ENCODE assay signal across 24 cellular contexts in genomic region chrX:153075366-153075765, GRCh38. TPM values are rescaled to one million over a fixed set of nuclear protein-coding genes. Genes with fewer than 3 reads are reported as not detected.
"Had no signal": no experiment of that assay in that cellular context is flagged by ENCODE, and none has a peak within 500 bp of the region (broad histone marks: within the 10 kb centered on the region; RNA-seq: fewer than 3 reads in every experiment).

No MANE protein-coding gene starts in this region.

- FAIRE-seq: colon, endothelial cell of umbilical vein, frontal cortex had no signal

- H3K27ac ChIP-seq: coronary artery, dorsolateral prefrontal cortex, esophagus muscularis mucosa, foreskin keratinocyte, gastroesophageal sphincter, heart left ventricle, hepatocyte, left lung, lower lobe of right lung had no signal

- H3K36me3 ChIP-seq: esophagus muscularis mucosa, gastroesophageal sphincter, heart left ventricle, left lung, lower lobe of right lung had no signal

- DNase-seq: dermis blood vessel endothelial cell; effector CD4-positive, alpha-beta T cell; effector memory CD4-positive, alpha-beta T cell; foreskin keratinocyte; heart left ventricle; hypothalamus; immature natural killer cell; islet precursor cell; left cardiac atrium; left lung; left ventricle myocardium superior; lower lobe of right lung; mesenchymal stem cell; naive B cell had no signal

- H3K4me1 ChIP-seq: esophagus muscularis mucosa, foreskin keratinocyte, gastroesophageal sphincter, heart left ventricle, left lung, lower lobe of right lung had no signal

- H3K9me3 ChIP-seq: esophagus muscularis mucosa, gastroesophageal sphincter, heart left ventricle, left lung, lower lobe of right lung, mucosa of descending colon had no signal

- H3K4me3 ChIP-seq: coronary artery, dorsolateral prefrontal cortex, esophagus muscularis mucosa, gastroesophageal sphincter, heart left ventricle, hepatocyte, left lung, lower lobe of right lung, mucosa of descending colon had no signal

- H3K27me3 ChIP-seq: esophagus muscularis mucosa, foreskin keratinocyte, gastroesophageal sphincter, hepatocyte, left lung had no signal

RNA-seq across cellular contexts. Expression of gene PNMA6A, which starts 3.1 kb away (rescaled TPM):
- polyA plus RNA-seq: immature natural killer cell had no signal

RNA-seq across cellular contexts. Expression of gene PNMA3, which starts 19.1 kb away (rescaled TPM):
- total RNA-seq: dermis blood vessel endothelial cell, endothelial cell of umbilical vein, foreskin keratinocyte, lung microvascular endothelial cell had no signal
- polyA plus RNA-seq: endothelial cell of umbilical vein had no signal
